23 cellular contexts compared by ENCODE assay signal in genomic region chr12:19285793-19286448, GRCh38.
DNase-seq lines count a peak whose midpoint lies in the region; ATAC-seq, FAIRE-seq and TF ChIP-seq lines count a peak whose summit lies in the region.
"Had no signal": no experiment of that assay in that cellular context is flagged by ENCODE, and none has a peak within 500 bp of the region (broad histone marks: within the 10 kb centered on the region; RNA-seq: fewer than 3 reads in every experiment).

No MANE protein-coding gene starts in this region.

- H3K4me1 Mint-ChIP-seq in astrocyte (ENCODE audit: low read depth, unreplicated experiment) = no peaks in the 10 kb centered on the region
- H3K4me1 Mint-ChIP-seq: B cell; CD4-positive, CD25-positive, alpha-beta regulatory T cell had no signal

- H2AFZ ChIP-seq in astrocyte (ENCODE audit: low read depth, low read length) (no peak overlapping the region), neural cell (ENCODE audit: low read depth, low read length) (no peak overlapping the region)
- H2AFZ ChIP-seq: GM23338 had no signal

- no peak overlapping the region for H3K4me2 ChIP-seq in astrocyte (ENCODE audit: low read length)
- H3K4me2 ChIP-seq in neural cell (ENCODE audit: low read length) = no peak overlapping the region
- H3K4me2 ChIP-seq: BLaER1 treated with 17β-estradiol and CSF1 and Interleukin-3, amounts not matched to agents 10 nM and 100 nM; GM23338 had no signal

- TF ChIP-seq CTCF in cardiac muscle cell (IDR thresholded peaks at IDR 0.05; ENCODE audit: low read depth, low read length) (no peak), astrocyte (IDR thresholded peaks at IDR 0.05; ENCODE audit: insufficient read depth, low read depth, low read length) (no peak), neural cell (IDR thresholded peaks at IDR 0.05; ENCODE audit: poor library complexity, severe bottlenecking) (no peak)

- H3K4me3 ChIP-seq in cardiac muscle cell = no peak overlapping the region
- H3K4me3 ChIP-seq in right cardiac atrium (ENCODE audit: low read length) = no peak overlapping the region
- no peak overlapping the region for H3K4me3 ChIP-seq in astrocyte (ENCODE audit: insufficient read depth, low read depth, low read length)
- no peak overlapping the region for H3K4me3 ChIP-seq in neural cell (ENCODE audit: low read length)
- H3K4me3 ChIP-seq: BLaER1 treated with 17β-estradiol and CSF1 and Interleukin-3, amounts not matched to agents 10 nM and 100 nM; GM23338 had no signal

- no peaks in the 10 kb centered on the region for H3F3A ChIP-seq in neural cell (ENCODE audit: insufficient read depth, low read length, poor library complexity, severe bottlenecking)

- H3K36me3 ChIP-seq in cardiac muscle cell (peaks cover 34% of the 10 kb centered on the region), astrocyte (ENCODE audit: insufficient read depth, low read length) (peaks cover 6% of the 10 kb centered on the region), neural cell (ENCODE audit: insufficient read depth, low read length) (no peaks in the 10 kb centered on the region)

- H3K9me3 ChIP-seq in cardiac muscle cell (ENCODE audit: low read depth) = no peaks in the 10 kb centered on the region
- H3K9me3 ChIP-seq in right cardiac atrium (ENCODE audit: control insufficient read depth, low read length) = no peaks in the 10 kb centered on the region
- H3K9me3 ChIP-seq in astrocyte (ENCODE audit: insufficient read depth, low read depth, low read length) = no peaks in the 10 kb centered on the region
- H3K9me3 ChIP-seq in neural cell (ENCODE audit: low read length) = no peaks in the 10 kb centered on the region
- H3K9me3 ChIP-seq: BLaER1 treated with 17β-estradiol and CSF1 and Interleukin-3, amounts not matched to agents 10 nM and 100 nM had no signal

- intact Hi-C loops in right cardiac atrium (cut with DNase I) = loop anchor here in 2 of 4 donors (10.0 kb wide), 1 partner anchor 91 kb away; no protein-coding TSS in a partner anchor

- H3K9ac ChIP-seq in astrocyte (ENCODE audit: low read length) = no peak overlapping the region
- no peak overlapping the region for H3K9ac ChIP-seq in neural cell (ENCODE audit: low read length)
- H3K9ac ChIP-seq: BLaER1 treated with 17β-estradiol and CSF1 and Interleukin-3, amounts not matched to agents 10 nM and 100 nM had no signal

- no peaks in the 10 kb centered on the region for H3K4me1 ChIP-seq in cardiac muscle cell (ENCODE audit: low read depth)
- no peaks in the 10 kb centered on the region for H3K4me1 ChIP-seq in right cardiac atrium (ENCODE audit: control insufficient read depth, insufficient read depth, low read length)
- no peaks in the 10 kb centered on the region for H3K4me1 ChIP-seq in astrocyte (ENCODE audit: insufficient read depth, low read length)
- H3K4me1 ChIP-seq: BLaER1 treated with 17β-estradiol and CSF1 and Interleukin-3, amounts not matched to agents 10 nM and 100 nM had no signal

- H3K79me2 ChIP-seq in astrocyte (ENCODE audit: insufficient read depth, low read length) (no peaks in the 10 kb centered on the region), neural cell (replicated peaks; ENCODE audit: insufficient read depth, low read length) (no peaks in the 10 kb centered on the region)

- TF ChIP-seq EP300 in neural cell (conservative IDR thresholded peaks at IDR 0.05; ENCODE audit: poor library complexity, severe bottlenecking) = peak; percentile 82

- H3K27me3 ChIP-seq in cardiac muscle cell (no peaks in the 10 kb centered on the region), right cardiac atrium (ENCODE audit: control insufficient read depth, insufficient read depth) (no peaks in the 10 kb centered on the region), astrocyte (ENCODE audit: insufficient read depth, low read length) (no peaks in the 10 kb centered on the region), neural cell (ENCODE audit: insufficient read depth, low read depth, low read length) (no peaks in the 10 kb centered on the region)
- H3K27me3 ChIP-seq: BLaER1 treated with 17β-estradiol and CSF1 and Interleukin-3, amounts not matched to agents 10 nM and 100 nM had no signal

- H3K27ac Mint-ChIP-seq in astrocyte (ENCODE audit: unreplicated experiment) = no peak overlapping the region
- H3K27ac Mint-ChIP-seq: B cell; CD4-positive, CD25-positive, alpha-beta regulatory T cell; GM23338; HFFc6 had no signal

- no peak for DNase-seq in cardiac muscle cell (ENCODE audit: low read depth in 1 of 2, low spot score in 1 of 2)
- no peak for DNase-seq in right cardiac atrium
- no peak for DNase-seq in astrocyte (ENCODE audit: low read depth)
- DNase-seq in left lobe of liver (ENCODE audit: low spot score) = no peak
- DNase-seq in CD1c-positive myeloid dendritic cell (ENCODE audit: extremely low spot score) = no peak
- DNase-seq in ecto neural progenitor cell (ENCODE audit: low spot score) = no peak
- DNase-seq: 8988T; CD4-positive, CD25-positive, alpha-beta regulatory T cell; CD8-positive, alpha-beta memory T cell; COR-L47; DMS 273 treated with DMSO at 0.1 percent for 48 hours; DMS79; GDM1; HCEC 1CT; HFFc6 had no signal

- no peaks in the 10 kb centered on the region for H3K27me3 Mint-ChIP-seq in astrocyte (ENCODE audit: low read depth, unreplicated experiment)
- H3K27me3 Mint-ChIP-seq: B cell; CD4-positive, CD25-positive, alpha-beta regulatory T cell; CD8-positive, alpha-beta memory T cell had no signal

- 49% methylated on average over 6 of the region's 6 CpGs for WGBS in right cardiac atrium

- H3K27ac ChIP-seq in cardiac muscle cell (peak overlapping the region; percentile 29), right cardiac atrium (ENCODE audit: low read length) (no peak overlapping the region), astrocyte (ENCODE audit: low read depth, low read length) (no peak overlapping the region), neural cell (ENCODE audit: low read length) (no peak overlapping the region)
- H3K27ac ChIP-seq: BLaER1 treated with 17β-estradiol and CSF1 and Interleukin-3, amounts not matched to agents 10 nM and 100 nM had no signal

- no peaks in the 10 kb centered on the region for H3K9me3 Mint-ChIP-seq in astrocyte (ENCODE audit: unreplicated experiment)
- H3K9me3 Mint-ChIP-seq: CD4-positive, CD25-positive, alpha-beta regulatory T cell; CD8-positive, alpha-beta memory T cell; GM23338; HFFc6 had no signal

- H3K4me3 Mint-ChIP-seq in astrocyte (ENCODE audit: unreplicated experiment) = no peak overlapping the region
- H3K4me3 Mint-ChIP-seq: B cell; CD4-positive, CD25-positive, alpha-beta regulatory T cell; CD8-positive, alpha-beta memory T cell; GM23338; HFFc6 had no signal

- H3K36me3 Mint-ChIP-seq in astrocyte (ENCODE audit: low read depth, unreplicated experiment) = no peaks in the 10 kb centered on the region
- H3K36me3 Mint-ChIP-seq: CD4-positive, CD25-positive, alpha-beta regulatory T cell had no signal

- no peak for ATAC-seq in right cardiac atrium
- peak; percentile 32 for ATAC-seq in left lobe of liver
- no peak for ATAC-seq in HG03039 (IDR thresholded peaks at IDR 0.05; ENCODE audit: unreplicated experiment)
- ATAC-seq: GM23338 had no signal

- FAIRE-seq in astrocyte (lab: Jason Lieb, UNC) = peak; percentile 64
- FAIRE-seq: GM12892, GM18507, H54 had no signal

- H4K20me1 ChIP-seq in astrocyte (ENCODE audit: insufficient read depth, low read length) (no peaks in the 10 kb centered on the region), neural cell (ENCODE audit: insufficient read depth) (no peaks in the 10 kb centered on the region)
- H4K20me1 ChIP-seq: BLaER1 treated with 17β-estradiol and CSF1 and Interleukin-3, amounts not matched to agents 10 nM and 100 nM had no signal

- H3K9me2 ChIP-seq in neural cell (ENCODE audit: insufficient read depth, low read length) = no peaks in the 10 kb centered on the region

- TF ChIP-seq RAD21 in neural cell (conservative IDR thresholded peaks at IDR 0.05) = no peak

TF ChIP-seq in neural cell, 6 proteins besides CTCF, POLR2A, EP300 and RAD21:
- TF ChIP-seq MXI1 (conservative IDR thresholded peaks at IDR 0.05; ENCODE audit: poor library complexity, severe bottlenecking) = no peak
- TF ChIP-seq POLR2AphosphoS5 (IDR thresholded peaks at IDR 0.05) = peak; percentile 55
TF ChIP-seq in neural cell: peak in this region for 1.
